ENCODE assay signal across 8 cellular contexts in the genomic region with DNA sequence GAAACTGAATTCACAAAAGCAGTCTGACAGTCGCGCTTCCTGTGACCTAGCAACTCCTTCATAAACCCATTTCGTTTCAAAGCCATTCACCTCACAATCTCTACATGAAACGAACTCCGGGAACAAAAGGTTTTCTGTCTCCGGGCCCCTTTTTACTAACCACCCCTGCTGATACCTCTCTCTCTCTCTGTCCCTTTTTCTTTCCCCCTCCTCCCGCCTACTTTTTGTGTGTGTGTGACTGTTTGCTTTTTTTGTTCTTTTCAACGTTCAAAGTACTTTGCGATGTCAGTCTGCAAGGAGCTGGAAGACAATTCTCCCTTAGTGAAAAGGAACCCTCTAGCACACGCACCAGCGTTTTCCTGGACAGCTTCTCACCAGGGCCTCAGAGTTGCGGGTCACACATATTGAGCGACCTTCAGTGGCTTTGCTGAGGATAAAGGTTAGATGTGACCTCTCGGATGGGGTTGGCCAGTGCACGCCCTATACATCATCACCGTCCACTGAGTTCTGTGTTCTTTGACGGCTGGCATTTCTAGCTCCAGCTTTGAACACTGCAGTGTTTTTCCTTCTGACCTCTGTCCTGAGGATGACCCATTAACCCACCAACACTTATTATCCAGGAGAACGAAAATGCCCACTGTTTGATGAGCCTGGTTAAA. TPM values are rescaled to one million over a fixed set of nuclear protein-coding genes. Genes with fewer than 3 reads are reported as not detected.
DNase-seq lines count a peak whose midpoint lies in the region; ATAC-seq and TF ChIP-seq lines count a peak whose summit lies in the region.

No MANE protein-coding gene starts in this region.

- H3K36me3 Mint-ChIP-seq in activated CD4-positive, alpha-beta T cell treated with anti-CD3 and anti-CD28 coated beads, Interleukin-2, amount 10 ng/mL, durations not matched to agents 24 days and 14 days (ENCODE audit: low read depth), result peaks cover 23% of the 10 kb centered on the region
- H3K36me3 Mint-ChIP-seq in activated CD4-positive, alpha-beta memory T cell treated with anti-CD3 and anti-CD28 coated beads, Interleukin-2, amount 10 ng/mL, durations not matched to agents 7 days and 5 days (ENCODE audit: low read depth), result peaks cover 36% of the 10 kb centered on the region

- POLR2A ChIA-PET in activated CD4-positive, alpha-beta memory T cell treated with anti-CD3 and anti-CD28 coated beads, Interleukin-2, amount 10 ng/mL, durations not matched to agents 7 days and 5 days (lab: Charles Lee), result interaction anchor here (0.6 to 7.8 kb wide), 30 partner anchors 10 to 262 kb away, joined by 3 to 138 read pairs (median 8); no protein-coding TSS in a partner anchor

- CTCF ChIA-PET in activated CD4-positive, alpha-beta memory T cell treated with anti-CD3 and anti-CD28 coated beads, Interleukin-2, amount 10 ng/mL, durations not matched to agents 7 days and 5 days (lab: Charles Lee), result interaction anchor here (0.9 to 2.9 kb wide), 10 partner anchors 9 to 263 kb away, joined by 3 to 18 read pairs (median 4); no protein-coding TSS in a partner anchor

- TF ChIP-seq CTCF in left ventricle myocardium inferior (IDR thresholded peaks at IDR 0.05; ENCODE audit: borderline replicate concordance), result no peak
- no peak for TF ChIP-seq CTCF in gastrocnemius medialis (IDR thresholded peaks at IDR 0.05 in 4 of 5, conservative IDR thresholded peaks at IDR 0.05 in 1 of 5)

- peak overlapping the region; percentile 60 for H3K9ac ChIP-seq in HUES6 (ENCODE audit: low read length)

- intact Hi-C loops in activated CD4-positive, alpha-beta T cell treated with anti-CD3 and anti-CD28 coated beads, Interleukin-2, amount 10 ng/mL, durations not matched to agents 24 days and 14 days (cut with micrococcal nuclease), result loop anchor here (1.0 to 10.0 kb wide), 13 partner anchors 9 to 488 kb away; a partner anchor contains a TSS
- intact Hi-C loops in left ventricle myocardium inferior (cut with micrococcal nuclease), result loop anchor here (10.0 kb wide), 1 partner anchor 122 kb away; no protein-coding TSS in a partner anchor
- intact Hi-C loops in gastrocnemius medialis (cut with DNase I; ENCODE audit: low total_unique reads), result loop anchor here (5.0 to 10.0 kb wide), 5 partner anchors 61 to 342 kb away; a partner anchor contains a TSS

- H3K27ac ChIP-seq in HUES6 (ENCODE audit: low read depth, low read length), result 0 out of 2 replicates have a peak overlapping the region, but pooled peaks have one; percentile 27
- peak overlapping the region; percentile 87 for H3K27ac ChIP-seq in left ventricle myocardium inferior (replicated peaks)
- peak overlapping the region; percentile 74 to 84 (median 75) for H3K27ac ChIP-seq in gastrocnemius medialis

- peak overlapping the region; percentile 97 for H3K27ac Mint-ChIP-seq in activated CD4-positive, alpha-beta T cell treated with anti-CD3 and anti-CD28 coated beads, Interleukin-2, amount 10 ng/mL, durations not matched to agents 24 days and 14 days
- peak overlapping the region; percentile 99 for H3K27ac Mint-ChIP-seq in activated CD4-positive, alpha-beta memory T cell treated with anti-CD3 and anti-CD28 coated beads, Interleukin-2, amount 10 ng/mL, durations not matched to agents 7 days and 5 days

- no peaks in the 10 kb centered on the region for H3K9me3 ChIP-seq in HUES6 (ENCODE audit: control insufficient read depth, insufficient read depth, low read depth, low read length)
- H3K9me3 ChIP-seq in left ventricle myocardium inferior (replicated peaks), result no peaks in the 10 kb centered on the region
- H3K9me3 ChIP-seq in gastrocnemius medialis, result no peaks in the 10 kb centered on the region

- no peak for TF ChIP-seq POLR2A in gastrocnemius medialis (IDR thresholded peaks at IDR 0.05)

- no peaks in the 10 kb centered on the region for H3K27me3 Mint-ChIP-seq in activated CD4-positive, alpha-beta T cell treated with anti-CD3 and anti-CD28 coated beads, Interleukin-2, amount 10 ng/mL, durations not matched to agents 24 days and 14 days
- H3K27me3 Mint-ChIP-seq in activated CD4-positive, alpha-beta memory T cell treated with anti-CD3 and anti-CD28 coated beads, Interleukin-2, amount 10 ng/mL, durations not matched to agents 7 days and 5 days, result no peaks in the 10 kb centered on the region

- no peaks in the 10 kb centered on the region for H3K27me3 ChIP-seq in HUES6 (ENCODE audit: control insufficient read depth, insufficient read depth, low read length)
- no peaks in the 10 kb centered on the region for H3K27me3 ChIP-seq in left ventricle myocardium inferior (ENCODE audit: low read depth)
- H3K27me3 ChIP-seq in gastrocnemius medialis, result no peaks in the 10 kb centered on the region

- H3K4me3 ChIP-seq in HUES6 (ENCODE audit: low read depth, low read length) (peak overlapping the region; percentile 84), left ventricle myocardium inferior (peak overlapping the region; percentile 70), gastrocnemius medialis (peak overlapping the region; percentile 61 to 91 (median 66))

- DNase-seq in activated CD4-positive, alpha-beta T cell treated with anti-CD3 and anti-CD28 coated beads, Interleukin-2, amount 10 ng/mL, durations not matched to agents 24 days and 14 days, result no peak
- no peak for DNase-seq in activated CD4-positive, alpha-beta T cell treated with anti-CD3 and anti-CD28 coated beads, Interleukin-2, amount 50 U/mL, for 4 hours
- DNase-seq in activated CD4-positive, alpha-beta memory T cell treated with anti-CD3 and anti-CD28 coated beads, Interleukin-2, amount 10 ng/mL, durations not matched to agents 7 days and 5 days, result no peak
- DNase-seq in left ventricle myocardium inferior (no peak), gastrocnemius medialis (no peak), NCI-H1930 (lab: John Stamatoyannopoulos, UW) (no peak), NCI-H1694 treated with DMSO at 0.1 percent for 48 hours (lab: John Stamatoyannopoulos, UW) (no peak)

- H3K4me1 Mint-ChIP-seq in activated CD4-positive, alpha-beta T cell treated with anti-CD3 and anti-CD28 coated beads, Interleukin-2, amount 10 ng/mL, durations not matched to agents 24 days and 14 days, result peaks cover 60% of the 10 kb centered on the region
- H3K4me1 Mint-ChIP-seq in activated CD4-positive, alpha-beta memory T cell treated with anti-CD3 and anti-CD28 coated beads, Interleukin-2, amount 10 ng/mL, durations not matched to agents 7 days and 5 days, result peaks cover 66% of the 10 kb centered on the region

- in situ Hi-C loops in gastrocnemius medialis (cut with MboI; ENCODE audit: low sequenced_read_pairs in 4 of 4), result no loop called here

- H3K9me3 Mint-ChIP-seq in activated CD4-positive, alpha-beta T cell treated with anti-CD3 and anti-CD28 coated beads, Interleukin-2, amount 10 ng/mL, durations not matched to agents 24 days and 14 days, result peaks cover 3% of the 10 kb centered on the region
- H3K9me3 Mint-ChIP-seq in activated CD4-positive, alpha-beta memory T cell treated with anti-CD3 and anti-CD28 coated beads, Interleukin-2, amount 10 ng/mL, durations not matched to agents 7 days and 5 days, result no peaks in the 10 kb centered on the region

- H3K4me1 ChIP-seq in HUES6 (ENCODE audit: control insufficient read depth, insufficient read depth, low read length) (peaks cover 44% of the 10 kb centered on the region), left ventricle myocardium inferior (peaks cover 38% of the 10 kb centered on the region), gastrocnemius medialis (peaks cover 6 to 12% of the 10 kb centered on the region in 2 donors)

- ATAC-seq in gastrocnemius medialis, result peak; percentile 23 to 28

- H3K4me3 Mint-ChIP-seq in activated CD4-positive, alpha-beta T cell treated with anti-CD3 and anti-CD28 coated beads, Interleukin-2, amount 10 ng/mL, durations not matched to agents 24 days and 14 days, result peak overlapping the region; percentile 85
- peak overlapping the region; percentile 86 for H3K4me3 Mint-ChIP-seq in activated CD4-positive, alpha-beta memory T cell treated with anti-CD3 and anti-CD28 coated beads, Interleukin-2, amount 10 ng/mL, durations not matched to agents 7 days and 5 days

- no peaks in the 10 kb centered on the region for H3K36me3 ChIP-seq in HUES6 (ENCODE audit: control insufficient read depth, insufficient read depth, low read length)
- H3K36me3 ChIP-seq in left ventricle myocardium inferior, result no peaks in the 10 kb centered on the region
- no peaks in the 10 kb centered on the region for H3K36me3 ChIP-seq in gastrocnemius medialis

RNA-seq across cellular contexts. Expression of a gene that starts 0.6 kb away (rescaled TPM):
- 31.9 and 36.9 TPM in 2 replicates for total RNA-seq in activated CD4-positive, alpha-beta T cell treated with anti-CD3 and anti-CD28 coated beads, Interleukin-2, amount 10 ng/mL, durations not matched to agents 24 days and 14 days
- total RNA-seq in activated CD4-positive, alpha-beta memory T cell treated with anti-CD3 and anti-CD28 coated beads, Interleukin-2, amount 10 ng/mL, durations not matched to agents 7 days and 5 days, result 10 to 100 TPM; 60.1 to 64.8 TPM
- total RNA-seq in left ventricle myocardium inferior (28.1 TPM), gastrocnemius medialis (10 to 100 TPM; 19.8 to 49.4 (median 35.6) TPM)

Comparison
In these comparisons a context has a peak if more than half of its experiments do, and no peak if none do; other contexts are left out.
1. H3K27ac ChIP-seq: peak in every context shown above with its lines; median percentile 87 in left ventricle myocardium inferior; 75 in gastrocnemius medialis; 27 in HUES6.